8 cellular contexts compared by ENCODE assay signal in genomic region chr2:88739985-88740600, GRCh38. TPM values are rescaled to one million over a fixed set of nuclear protein-coding genes. Genes with fewer than 3 reads are reported as not detected.
DNase-seq lines count a peak whose midpoint lies in the region; ATAC-seq lines count a peak whose summit lies in the region.

No MANE protein-coding gene starts in this region.

- DNase-seq in COLO829 (ENCODE audit: low spot score): peak; percentile 66
- peak; percentile 67 for DNase-seq in NT2/D1 (ENCODE audit: low read depth, low spot score)
- DNase-seq in activated CD8-positive, alpha-beta memory T cell treated with anti-CD3 and anti-CD28 coated beads, Interleukin-2, amount 50 U/mL, for 4 hours: peak; percentile 72
- DNase-seq in natural killer cell treated with Interleukin-12 subunit alpha and Interleukin-12 subunit beta and Interleukin-15 and Interleukin-18, amount 100 ng/mL, for 72 hours (ENCODE audit: low spot score): peak; percentile 75
- peak; percentile 76 for DNase-seq in stimulated activated naive CD8-positive, alpha-beta T cell treated with anti-CD3 and anti-CD28 coated beads, Interleukin-15, Interleukin-2, amounts not matched to agents 100 U/mL and 50 U/mL, for 24 hours

- H3K27ac Mint-ChIP-seq in natural killer cell treated with Interleukin-12 subunit alpha and Interleukin-12 subunit beta and Interleukin-15 and Interleukin-18, amount 100 ng/mL, for 72 hours: no peak overlapping the region

- no peaks in the 10 kb centered on the region for H3K4me1 ChIP-seq in NT2/D1 (ENCODE audit: insufficient read depth, insufficient read length)

- H3K9me3 Mint-ChIP-seq in natural killer cell treated with Interleukin-12 subunit alpha and Interleukin-12 subunit beta and Interleukin-15 and Interleukin-18, amount 100 ng/mL, for 72 hours: no peaks in the 10 kb centered on the region

- no peaks in the 10 kb centered on the region for H3K27me3 ChIP-seq in NT2/D1 (ENCODE audit: insufficient read depth, insufficient read length)

- H3K4me1 Mint-ChIP-seq in natural killer cell treated with Interleukin-12 subunit alpha and Interleukin-12 subunit beta and Interleukin-15 and Interleukin-18, amount 100 ng/mL, for 72 hours (ENCODE audit: low read depth in 2 of 2): peaks cover 10 to 20% of the 10 kb centered on the region in 2 donors

- H3K9me3 ChIP-seq in NT2/D1 (ENCODE audit: insufficient read depth, low read length): no peaks in the 10 kb centered on the region

- ATAC-seq in GM19372 (IDR thresholded peaks at IDR 0.05; ENCODE audit: low read depth, unreplicated experiment) (peak; percentile 79), HG03520 (IDR thresholded peaks at IDR 0.05; ENCODE audit: unreplicated experiment) (peak; percentile 86), esophagus mucosa (peak; percentile 84)
- ATAC-seq in natural killer cell treated with Interleukin-12 subunit alpha and Interleukin-12 subunit beta and Interleukin-15 and Interleukin-18, amount 100 ng/mL, for 72 hours: peak in 1 of 2 donors; percentile 78
- peak; percentile 53 for ATAC-seq in stimulated activated naive CD8-positive, alpha-beta T cell treated with anti-CD3 and anti-CD28 coated beads, Interleukin-15, Interleukin-2, amounts not matched to agents 100 U/mL and 50 U/mL, for 24 hours

- H3K4me3 ChIP-seq in NT2/D1 (ENCODE audit: insufficient read length, low read depth): no peak overlapping the region

- no peak overlapping the region for H3K4me3 Mint-ChIP-seq in natural killer cell treated with Interleukin-12 subunit alpha and Interleukin-12 subunit beta and Interleukin-15 and Interleukin-18, amount 100 ng/mL, for 72 hours

- H3K36me3 Mint-ChIP-seq in natural killer cell treated with Interleukin-12 subunit alpha and Interleukin-12 subunit beta and Interleukin-15 and Interleukin-18, amount 100 ng/mL, for 72 hours: peaks cover 41% of the 10 kb centered on the region

- no peaks in the 10 kb centered on the region for H3K27me3 Mint-ChIP-seq in natural killer cell treated with Interleukin-12 subunit alpha and Interleukin-12 subunit beta and Interleukin-15 and Interleukin-18, amount 100 ng/mL, for 72 hours

- H3K9ac ChIP-seq in NT2/D1 (ENCODE audit: insufficient read length, low read depth): no peak overlapping the region

- H3K36me3 ChIP-seq in NT2/D1 (ENCODE audit: insufficient read depth, insufficient read length, low read length): peaks cover 34% of the 10 kb centered on the region

RNA-seq across cellular contexts. Expression of gene RPIA, which starts 48.6 kb away (rescaled TPM):
- 9.5 TPM for total RNA-seq in esophagus mucosa
- 10 to 100 TPM; 44.6 to 53.5 TPM for total RNA-seq in natural killer cell treated with Interleukin-12 subunit alpha and Interleukin-12 subunit beta and Interleukin-15 and Interleukin-18, amount 100 ng/mL, for 72 hours
